8 cellular contexts compared by ENCODE assay signal in the genomic region with DNA sequence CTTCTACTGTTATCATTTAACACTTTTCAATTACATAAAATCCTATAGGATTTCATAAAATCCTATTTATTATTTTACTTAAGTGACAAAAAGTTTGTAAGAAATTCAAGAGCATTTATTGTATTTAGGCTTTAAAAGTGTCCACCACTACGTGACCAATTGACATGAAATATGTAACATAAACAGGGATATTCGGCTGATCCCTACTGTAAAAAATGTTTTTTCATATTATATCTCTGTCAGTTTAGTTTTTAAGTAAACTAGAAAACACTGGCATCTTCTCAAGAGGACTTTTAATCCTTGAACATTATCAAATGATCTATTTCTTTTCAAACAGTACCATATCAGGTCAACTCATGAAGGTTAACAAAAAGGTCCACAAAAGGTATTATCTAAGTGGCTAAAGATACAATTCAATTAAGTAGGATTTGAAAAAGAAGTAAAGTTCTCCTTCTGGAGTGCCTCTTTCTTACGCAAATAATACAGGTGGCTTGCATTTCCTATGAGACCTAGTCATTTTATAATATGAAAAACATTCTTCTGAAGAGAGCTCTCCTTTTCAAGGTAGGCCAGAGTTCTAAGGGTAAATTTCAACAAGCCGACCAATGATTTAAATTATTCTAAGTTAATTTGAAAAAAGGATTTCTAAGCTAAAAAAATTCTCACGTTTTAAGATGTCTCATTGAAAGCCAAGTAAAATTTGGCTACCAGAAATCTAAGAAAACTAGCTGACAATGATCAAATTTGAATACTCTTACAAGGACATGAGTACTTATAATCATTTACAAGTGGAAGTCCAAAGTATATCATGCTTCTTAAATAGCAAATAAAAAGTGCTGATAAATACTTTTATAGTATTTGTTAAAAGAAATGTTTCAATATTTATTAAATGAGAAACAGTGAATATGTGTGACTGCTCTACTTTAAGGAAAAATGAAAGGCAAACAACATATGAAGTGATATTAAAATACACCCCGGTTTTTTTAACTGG.
DNase-seq lines count a peak whose midpoint lies in the region; ATAC-seq and TF ChIP-seq lines count a peak whose summit lies in the region.

No MANE protein-coding gene starts in this region.

- H3K27me3 ChIP-seq in left ventricle myocardium inferior (ENCODE audit: low read depth), result no peaks in the 10 kb centered on the region
- no peaks in the 10 kb centered on the region for H3K27me3 ChIP-seq in thymus (ENCODE audit: control insufficient read depth, insufficient read depth)

- peaks cover 2% of the 10 kb centered on the region for H3K36me3 Mint-ChIP-seq in activated naive CD8-positive, alpha-beta T cell

- H3K27ac ChIP-seq in left ventricle myocardium inferior (replicated peaks) (peak overlapping the region; percentile 89), thymus (ENCODE audit: low read depth) (no peak overlapping the region)

- no peak for DNase-seq in left ventricle myocardium inferior
- no peak for DNase-seq in left ventricle myocardium superior
- DNase-seq in inferior parietal cortex (ENCODE audit: extremely low spot score), result peak; percentile 29
- DNase-seq in NCI-H1436 treated with DMSO at 0.1 percent for 48 hours (lab: John Stamatoyannopoulos, UW), result no peak
- no peak for DNase-seq in GM10266 (ENCODE audit: extremely low spot score)

- intact Hi-C loops in left ventricle myocardium inferior (cut with micrococcal nuclease) (loop anchor here (10.0 kb wide), 1 partner anchor 52 kb away; no protein-coding TSS in a partner anchor), left ventricle myocardium superior (cut with micrococcal nuclease) (loop anchor here (5.0 kb wide), 1 partner anchor 34 kb away; no protein-coding TSS in a partner anchor)

- 1% methylated on average over 6 of the region's 6 CpGs for WGBS in thymus

- H3K4me3 ChIP-seq in left ventricle myocardium inferior (peak overlapping the region; percentile 66), thymus (ENCODE audit: low read length) (peak overlapping the region; percentile 42)

- peaks cover 30% of the 10 kb centered on the region for H3K4me1 Mint-ChIP-seq in activated naive CD8-positive, alpha-beta T cell (ENCODE audit: low read depth)

- H3K4me1 ChIP-seq in left ventricle myocardium inferior (peaks cover 56% of the 10 kb centered on the region), thymus (ENCODE audit: control insufficient read depth, insufficient read depth, low read length) (no peaks in the 10 kb centered on the region)

- no peaks in the 10 kb centered on the region for H3K9me3 Mint-ChIP-seq in activated naive CD8-positive, alpha-beta T cell (ENCODE audit: low read depth)

- H3K27me3 Mint-ChIP-seq in activated naive CD8-positive, alpha-beta T cell, result no peaks in the 10 kb centered on the region

- H3K4me3 Mint-ChIP-seq in activated naive CD8-positive, alpha-beta T cell, result peak overlapping the region; percentile 98

- no peaks in the 10 kb centered on the region for H3K36me3 ChIP-seq in left ventricle myocardium inferior
- no peaks in the 10 kb centered on the region for H3K36me3 ChIP-seq in thymus (ENCODE audit: control insufficient read depth, insufficient read depth)

- H3K27ac Mint-ChIP-seq in activated naive CD8-positive, alpha-beta T cell, result peak overlapping the region; percentile 93

- H3K9me3 ChIP-seq in left ventricle myocardium inferior (replicated peaks) (no peaks in the 10 kb centered on the region), thymus (ENCODE audit: control insufficient read depth) (no peaks in the 10 kb centered on the region)

- ATAC-seq in left ventricle myocardium superior (no peak), GM19397 (IDR thresholded peaks at IDR 0.05; ENCODE audit: unreplicated experiment) (no peak)

- no peak for TF ChIP-seq CTCF in left ventricle myocardium inferior (IDR thresholded peaks at IDR 0.05; ENCODE audit: borderline replicate concordance)
- no peak for TF ChIP-seq CTCF in GM10266 (IDR thresholded peaks at IDR 0.05; ENCODE audit: control insufficient read depth, insufficient read depth, low read depth, missing control alignments)
